32 cellular contexts compared by ENCODE assay signal in genomic region chr9:38396371-38396671, GRCh38. TPM values are rescaled to one million over a fixed set of nuclear protein-coding genes. Genes with fewer than 3 reads are reported as not detected.
"Had no signal": no experiment of that assay in that cellular context is flagged by ENCODE, and none has a peak within 500 bp of the region (broad histone marks: within the 10 kb centered on the region; RNA-seq: fewer than 3 reads in every experiment).

No MANE protein-coding gene starts in this region.

- ATAC-seq: activated CD8-positive, alpha-beta T cell treated with anti-CD3 and anti-CD28 coated beads for 36 hours; activated naive CD8-positive, alpha-beta T cell treated with anti-CD3 and anti-CD28 coated beads, Interleukin-2, amount 50 U/mL, for 24 hours; activated T-cell treated with anti-CD3 and anti-CD28 coated beads, Interleukin-2, amount 50 U/mL, for 72 hours; PC-3 had no signal

- H3K27ac Mint-ChIP-seq: activated CD4-positive, alpha-beta T cell treated with anti-CD3 and anti-CD28 coated beads, Interleukin-2, amount 10 ng/mL, durations not matched to agents 24 days and 14 days; activated CD8-positive, alpha-beta T cell treated with anti-CD3 and anti-CD28 coated beads for 36 hours; activated naive CD8-positive, alpha-beta T cell; activated naive CD8-positive, alpha-beta T cell treated with anti-CD3 and anti-CD28 coated beads, Interleukin-2, amount 50 U/mL, for 24 hours; activated T-cell treated with anti-CD3 and anti-CD28 coated beads, Interleukin-2, amount 50 U/mL, for 72 hours; activated T-helper 2 cell treated with anti-CD3 and anti-CD28 coated beads, Interferon-gamma antibody, Interleukin-2, Interleukin-4, amounts not matched to agents 10 μg/mL and 5 μg/mL and 100 μg/mL, durations not matched to agents 14 hours and 24 hours and 36 hours; T-helper 1 cell treated with Interleukin-12 subunit alpha and Interleukin-12 subunit beta and Interleukin-4 antibody, amounts not matched to agents 30 μg/mL and 1 μg/mL, for 36 hours; T-helper 2 cell treated with Interferon-gamma antibody and Interleukin-4, amounts not matched to agents 5 μg/mL and 100 μg/mL, for 36 hours had no signal

- H3K4me3 Mint-ChIP-seq: activated CD4-positive, alpha-beta T cell treated with anti-CD3 and anti-CD28 coated beads, Interleukin-2, amount 10 ng/mL, durations not matched to agents 24 days and 14 days; activated CD8-positive, alpha-beta T cell treated with anti-CD3 and anti-CD28 coated beads for 36 hours; activated naive CD8-positive, alpha-beta T cell; activated naive CD8-positive, alpha-beta T cell treated with anti-CD3 and anti-CD28 coated beads, Interleukin-2, amount 50 U/mL, for 24 hours; activated T-cell treated with anti-CD3 and anti-CD28 coated beads, Interleukin-2, amount 50 U/mL, for 72 hours; T-helper 1 cell treated with Interleukin-12 subunit alpha and Interleukin-12 subunit beta and Interleukin-4 antibody, amounts not matched to agents 30 μg/mL and 1 μg/mL, for 36 hours; T-helper 2 cell treated with Interferon-gamma antibody and Interleukin-4, amounts not matched to agents 5 μg/mL and 100 μg/mL, for 36 hours had no signal

- H3K27ac ChIP-seq: Peyer's patch, SJSA1 had no signal

- DNase-seq: activated CD4-positive, alpha-beta T cell treated with anti-CD3 and anti-CD28 coated beads, Interleukin-2, amount 10 ng/mL, durations not matched to agents 24 days and 14 days; activated CD4-positive, alpha-beta T cell treated with anti-CD3 and anti-CD28 coated beads, Interleukin-2, amount 50 U/mL, for 4 hours; activated CD8-positive, alpha-beta T cell treated with anti-CD3 and anti-CD28 coated beads for 36 hours; activated gamma-delta T cell; activated naive CD4-positive, alpha-beta T cell treated with Interleukin-2 at 50 U/mL for 16 hours; activated naive CD8-positive, alpha-beta T cell treated with anti-CD3 and anti-CD28 coated beads, Interleukin-2, amount 50 U/mL, for 24 hours; activated T-cell treated with anti-CD3 and anti-CD28 coated beads, Interleukin-2, amount 50 U/mL, for 1 hour; activated T-cell treated with anti-CD3 and anti-CD28 coated beads, Interleukin-2, amount 50 U/mL, for 72 hours; Kasumi-1; KG1; MG63; NCI-H1048; NCI-H1105 treated with DMSO at 0.1 percent for 48 hours; NCI-H1436; NCI-H1694; NCI-H1930; NCI-H2171; NCI-H510A; NCI-H526; NCI-H748 treated with DMSO at 0.1 percent for 48 hours; NK-92 treated with Interleukin-12 subunit alpha and Interleukin-12 subunit beta, amount 100 ng/mL, for 24 hours; PC-3; Peyer's patch; RPMI8226; SHP77 treated with DMSO at 0.1 percent for 48 hours; SK-N-SH had no signal

- H3K27me3 ChIP-seq: Peyer's patch, SJSA1 had no signal

- H3K4me3 ChIP-seq: MG63, Peyer's patch, SJSA1 had no signal

- H3K27me3 Mint-ChIP-seq: activated CD8-positive, alpha-beta T cell treated with anti-CD3 and anti-CD28 coated beads for 36 hours; activated naive CD8-positive, alpha-beta T cell had no signal

- H3K9me3 Mint-ChIP-seq: activated CD4-positive, alpha-beta T cell treated with anti-CD3 and anti-CD28 coated beads, Interleukin-2, amount 10 ng/mL, durations not matched to agents 24 days and 14 days; activated naive CD8-positive, alpha-beta T cell treated with anti-CD3 and anti-CD28 coated beads, Interleukin-2, amount 50 U/mL, for 24 hours; activated T-cell treated with anti-CD3 and anti-CD28 coated beads, Interleukin-2, amount 50 U/mL, for 72 hours; activated T-helper 2 cell treated with anti-CD3 and anti-CD28 coated beads, Interferon-gamma antibody, Interleukin-2, Interleukin-4, amounts not matched to agents 10 μg/mL and 5 μg/mL and 100 μg/mL, durations not matched to agents 14 hours and 24 hours and 36 hours; T-helper 1 cell treated with Interleukin-12 subunit alpha and Interleukin-12 subunit beta and Interleukin-4 antibody, amounts not matched to agents 30 μg/mL and 1 μg/mL, for 36 hours; T-helper 2 cell treated with Interferon-gamma antibody and Interleukin-4, amounts not matched to agents 5 μg/mL and 100 μg/mL, for 36 hours had no signal

- H3K9me3 ChIP-seq: MG63, Peyer's patch, SJSA1, SK-N-SH had no signal

RNA-seq across cellular contexts. Expression of gene IGFBPL1, which starts 27.9 kb away (rescaled TPM):
- total RNA-seq: activated CD4-positive, alpha-beta T cell treated with anti-CD3 and anti-CD28 coated beads, Interleukin-2, amount 10 ng/mL, durations not matched to agents 24 days and 14 days; activated CD8-positive, alpha-beta memory T cell treated with anti-CD3 and anti-CD28 coated beads for 36 hours; activated CD8-positive, alpha-beta T cell treated with anti-CD3 and anti-CD28 coated beads for 36 hours; activated T-cell treated with anti-CD3 and anti-CD28 coated beads, Interleukin-2, amount 50 U/mL, for 72 hours had no signal
